ENCODE assay signal across 16 cellular contexts in genomic region chr17:19012171-19013080, GRCh38. TPM values are rescaled to one million over a fixed set of nuclear protein-coding genes. Genes with fewer than 3 reads are reported as not detected.
"Had no signal": no experiment of that assay in that cellular context is flagged by ENCODE, and none has a peak within 500 bp of the region (broad histone marks: within the 10 kb centered on the region; RNA-seq: fewer than 3 reads in every experiment).

No MANE protein-coding gene starts in this region.

- H3K27ac Mint-ChIP-seq: activated CD8-positive, alpha-beta memory T cell treated with anti-CD3 and anti-CD28 coated beads, Interleukin-2, amount 10 ng/mL, durations not matched to agents 7 days and 5 days had no signal

- H3K36me3 ChIP-seq: pancreas, stomach, thoracic aorta, vagina had no signal

- H3K4me1 ChIP-seq: pancreas had no signal

- H3K27me3 ChIP-seq: pancreas, stomach, vagina had no signal

- H3K9me3 Mint-ChIP-seq: activated T-cell treated with anti-CD3 and anti-CD28 coated beads, Interleukin-2, amount 50 U/mL, for 4 hours had no signal

- ATAC-seq: activated CD8-positive, alpha-beta memory T cell treated with anti-CD3 and anti-CD28 coated beads, Interleukin-2, amount 10 ng/mL, durations not matched to agents 7 days and 5 days; activated T-cell treated with anti-CD3 and anti-CD28 coated beads, Interleukin-2, amount 50 U/mL, for 4 hours; pancreas had no signal

- H3K9me3 ChIP-seq: pancreas, stomach, thoracic aorta, vagina had no signal

- H3K4me3 Mint-ChIP-seq: activated CD8-positive, alpha-beta memory T cell treated with anti-CD3 and anti-CD28 coated beads, Interleukin-2, amount 10 ng/mL, durations not matched to agents 7 days and 5 days; activated T-cell treated with anti-CD3 and anti-CD28 coated beads, Interleukin-2, amount 50 U/mL, for 4 hours had no signal

- DNase-seq: activated CD4-positive, alpha-beta T cell treated with anti-CD3 and anti-CD28 coated beads, Interleukin-2, amount 50 U/mL, for 4 hours; activated CD4-positive, CD25-positive, alpha-beta regulatory T cell treated with anti-CD3 and anti-CD28 coated beads, Interleukin-2, amount 50 U/mL, for 72 hours; activated CD8-positive, alpha-beta memory T cell treated with anti-CD3 and anti-CD28 coated beads, Interleukin-2, amount 10 ng/mL, durations not matched to agents 7 days and 5 days; activated gamma-delta T cell treated with Interleukin-2 at 50 U/mL for 16 hours; activated T-cell treated with anti-CD3 and anti-CD28 coated beads, Interleukin-2, amount 50 U/mL, for 4 hours; central memory CD4-positive, alpha-beta T cell; cortex of kidney; effector CD8-positive, alpha-beta T cell; hypothalamus; stimulated activated CD4-positive, alpha-beta T cell treated with anti-CD3 and anti-CD28 coated beads, Interleukin-4, amount 100 ng/mL, for 4 hours; stomach had no signal

- H3K4me3 ChIP-seq: pancreas, stomach, thoracic aorta, vagina had no signal

- H3K36me3 Mint-ChIP-seq: activated CD8-positive, alpha-beta memory T cell treated with anti-CD3 and anti-CD28 coated beads, Interleukin-2, amount 10 ng/mL, durations not matched to agents 7 days and 5 days had no signal

- H3K27ac ChIP-seq: epithelial cell of prostate, pancreas, stomach, thoracic aorta had no signal

RNA-seq across cellular contexts. Expression of gene FAM83G, which starts 7.9 kb away (rescaled TPM):
- polyA plus RNA-seq: neural cell had no signal
